1 cellular context compared by ENCODE assay signal in genomic region chr7:100887186-100887954, GRCh38.
TF ChIP-seq lines count a peak whose summit lies in the region.

No MANE protein-coding gene starts in this region.

TF ChIP-seq in K562, 482 proteins besides CTCF, POLR2A, EP300 and RAD21 (continued from another document):
- TF ChIP-seq ATF7 (IDR thresholded peaks at IDR 0.05) (0 out of 2 replicates have a peak, but pooled peaks have one; percentile 26), MCM5 (IDR thresholded peaks at IDR 0.05; ENCODE audit: low read depth) (no peak), ATF1 (CRISPR knock-in tag; IDR thresholded peaks at IDR 0.05) (no peak), ATF1 (tag; IDR thresholded peaks at IDR 0.05) (0 out of 2 replicates have a peak, but pooled peaks have one; percentile 25), ARID1B (IDR thresholded peaks at IDR 0.05) (peak; percentile 40; the same call in 1 of the 2 replicates), SPI1 (IDR thresholded peaks at IDR 0.05; ENCODE audit: borderline replicate concordance, low read depth, low read length) (peak; percentile 100), ZNF592 (IDR thresholded peaks at IDR 0.05) (peak; percentile 61; the same call in 1 of the 2 replicates), GABPA (tag; conservative IDR thresholded peaks at IDR 0.05; ENCODE audit: low read depth) (peak; percentile 81), POLR2G (IDR thresholded peaks at IDR 0.05; ENCODE audit: low read depth, low read length) (peak; percentile 39; the same call in 1 of the 2 replicates), CREB3L1 (IDR thresholded peaks at IDR 0.05; ENCODE audit: borderline replicate concordance, low read depth) (no peak), DPF2 (IDR thresholded peaks at IDR 0.05) (peak; percentile 30; the same call in 1 of the 2 replicates), BHLHE40 (IDR thresholded peaks at IDR 0.05; ENCODE audit: low read length) (peak; percentile 68), POLR2AphosphoS2 (IDR thresholded peaks at IDR 0.05; ENCODE audit: low read length) (0 out of 2 replicates have a peak, but pooled peaks have one; percentile 64), ETV6 (IDR thresholded peaks at IDR 0.05; ENCODE audit: borderline replicate concordance in 1 of 2, low read depth in 2 of 2, low read length in 1 of 2) (peak; percentile 84 to 92; a peak in 3 of 4 replicates), ETV6 (CRISPR knock-in tag; IDR thresholded peaks at IDR 0.05; ENCODE audit: borderline replicate concordance) (no peak), GATAD2A (IDR thresholded peaks at IDR 0.05) (peak; percentile 34; the same call in 1 of the 2 replicates), TCF7 (IDR thresholded peaks at IDR 0.05; ENCODE audit: borderline replicate concordance) (0 out of 2 replicates have a peak, but pooled peaks have one; percentile 30), JUND (IDR thresholded peaks at IDR 0.05; ENCODE audit: borderline replicate concordance, low read depth, low read length) (no peak), JUND (tag; IDR thresholded peaks at IDR 0.05; ENCODE audit: borderline replicate concordance, low read depth, low read length) (peak; percentile 26; the same call in 1 of the 3 replicates), GABPB1 (CRISPR knock-in tag; IDR thresholded peaks at IDR 0.05) (0 out of 2 replicates have a peak, but pooled peaks have one; percentile 5), ZZZ3 (IDR thresholded peaks at IDR 0.05) (no peak), RBFOX2 (IDR thresholded peaks at IDR 0.05; ENCODE audit: low read depth, low read length) (peak; percentile 20), CXXC5 (CRISPR knock-in tag; IDR thresholded peaks at IDR 0.05) (peak; percentile 48; the same call in 1 of the 2 replicates)
